In the genomic region with DNA sequence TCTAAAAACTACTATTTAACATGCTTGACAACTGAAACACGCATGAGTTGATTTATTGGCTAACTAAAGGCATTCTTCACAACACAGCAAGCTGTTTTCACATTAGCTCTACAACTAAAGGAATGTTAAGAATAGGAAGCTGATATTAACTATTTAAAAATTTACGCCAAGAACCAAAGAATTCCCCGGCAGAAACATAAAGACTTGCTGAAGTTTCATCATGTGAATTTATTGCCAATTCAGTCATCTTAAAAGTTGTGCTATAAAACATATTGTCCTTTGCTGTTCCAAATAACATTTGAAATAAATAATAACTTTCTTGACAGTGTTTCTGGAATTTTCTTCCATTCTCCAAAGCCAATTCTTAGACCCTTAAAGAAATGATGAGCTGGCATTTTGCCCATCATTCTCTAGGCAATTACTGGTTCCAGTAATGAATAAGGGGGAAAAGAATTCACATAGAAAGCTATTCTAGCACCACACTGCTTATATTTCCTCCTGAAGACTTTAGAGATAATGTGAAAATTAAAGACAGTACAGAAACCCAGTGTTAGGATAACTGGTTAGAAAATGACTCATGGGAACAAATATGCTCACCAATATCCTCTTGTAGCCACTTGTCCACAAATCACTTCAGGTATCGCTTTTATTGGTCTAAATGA, we compare ENCODE assay signal across 17 cellular contexts.
A peak's percentile ranks its signal among the peaks of the same experiment; 100 is the strongest.
DNase-seq lines count a peak whose midpoint lies in the region; FAIRE-seq and TF ChIP-seq lines count a peak whose summit lies in the region.
"Had no signal": no experiment of that assay in that cellular context is flagged by ENCODE, and none has a peak within 500 bp of the region (broad histone marks: within the 10 kb centered on the region; RNA-seq: fewer than 3 reads in every experiment).

No MANE protein-coding gene starts in this region.

- H3K27ac ChIP-seq in smooth muscle cell (ENCODE audit: low read depth) = peak overlapping the region; percentile 47
- H3K27ac ChIP-seq in small intestine (ENCODE audit: low read depth in 1 of 2, low read length in 1 of 2) = no peak overlapping the region
- H3K27ac ChIP-seq: 22Rv1 had no signal

- peaks cover 43% of the 10 kb centered on the region for H3K4me1 ChIP-seq in adipocyte (ENCODE audit: control insufficient read depth, insufficient read depth, low read length)
- peaks cover 11% of the 10 kb centered on the region for H3K4me1 ChIP-seq in smooth muscle cell (ENCODE audit: low read depth)
- peaks cover 0 to 3% of the 10 kb centered on the region in 2 donors for H3K4me1 ChIP-seq in small intestine (ENCODE audit: control insufficient read depth in 2 of 2, insufficient read depth in 1 of 2, low read depth in 1 of 2, low read length in 1 of 2)

- DNase-seq in DMS53 (lab: John Stamatoyannopoulos, UW) (peak; percentile 41), DMS53 treated with DMSO at 0.1 percent for 48 hours (lab: John Stamatoyannopoulos, UW; ENCODE audit: unreplicated experiment) (no peak), adipocyte (ENCODE audit: low read depth) (peak; percentile 36), fibroblast of the aortic adventitia (ENCODE audit: low read depth) (peak; percentile 89), smooth muscle cell (lab: John Stamatoyannopoulos, UW; ENCODE audit: unreplicated experiment) (no peak), NCI-H510A treated with DMSO at 0.1 percent for 48 hours (lab: John Stamatoyannopoulos, UW) (no peak), HT-29 (ENCODE audit: low spot score) (no peak), small intestine (no peak)
- DNase-seq: activated CD4-positive, alpha-beta T cell treated with anti-CD3 and anti-CD28 coated beads, Interleukin-2, amount 50 U/mL, for 48 hours; activated naive CD4-positive, alpha-beta T cell; DMS153; foreskin melanocyte; left cardiac atrium; natural killer cell; spleen; trophoblast cell had no signal

- WGBS in smooth muscle cell (ENCODE audit: low lambda C conversion rate) = 70% methylated on average over 4 of the region's 4 CpGs
- 73 to 89% (median 87%) methylated on average over 4 of the region's 4 CpGs for WGBS in small intestine, 3 donors

- H3K36me3 ChIP-seq in adipocyte (ENCODE audit: control insufficient read depth, insufficient read depth, low read length, severe bottlenecking) = no peaks in the 10 kb centered on the region
- H3K36me3 ChIP-seq in smooth muscle cell (ENCODE audit: low read depth) = no peaks in the 10 kb centered on the region
- H3K36me3 ChIP-seq in small intestine (ENCODE audit: control insufficient read depth in 2 of 2, insufficient read depth in 2 of 2, low read length in 2 of 2) = no peaks in the 10 kb centered on the region
- H3K36me3 ChIP-seq: spleen had no signal

- H3F3A ChIP-seq in smooth muscle cell (ENCODE audit: low read depth) = no peaks in the 10 kb centered on the region

- H3K4me3 ChIP-seq in adipocyte (ENCODE audit: low read length) (peak overlapping the region; percentile 64), fibroblast of the aortic adventitia (ENCODE audit: low read depth, low read length) (no peak overlapping the region), smooth muscle cell (no peak overlapping the region), small intestine (ENCODE audit: low read depth in 1 of 2, low read length in 2 of 2) (no peak overlapping the region)
- H3K4me3 ChIP-seq: spleen had no signal

- FAIRE-seq in small intestine (lab: Jason Lieb, UNC) = no peak

- H3K79me2 ChIP-seq in smooth muscle cell (ENCODE audit: low read depth) = peaks cover 28% of the 10 kb centered on the region

- H3K27me3 ChIP-seq in adipocyte (replicated peaks; ENCODE audit: control insufficient read depth, insufficient read depth, low read length) = no peaks in the 10 kb centered on the region
- H3K27me3 ChIP-seq in smooth muscle cell (ENCODE audit: low read depth) = no peaks in the 10 kb centered on the region
- H3K27me3 ChIP-seq in small intestine (ENCODE audit: control insufficient read depth in 2 of 2, insufficient read depth in 2 of 2, low read length in 2 of 2) = no peaks in the 10 kb centered on the region
- H3K27me3 ChIP-seq: spleen had no signal

- peak overlapping the region; percentile 49 for H3K4me2 ChIP-seq in smooth muscle cell

- no peaks in the 10 kb centered on the region for H3K9me3 ChIP-seq in adipocyte (ENCODE audit: control insufficient read depth, low read length)
- no peaks in the 10 kb centered on the region for H3K9me3 ChIP-seq in smooth muscle cell (replicated peaks; ENCODE audit: low read depth)
- no peaks in the 10 kb centered on the region for H3K9me3 ChIP-seq in small intestine (ENCODE audit: control insufficient read depth, low read depth)
- H3K9me3 ChIP-seq: spleen had no signal

- no peak overlapping the region for H2AFZ ChIP-seq in smooth muscle cell (ENCODE audit: low read depth)

- no peak for TF ChIP-seq CTCF in fibroblast of the aortic adventitia (IDR thresholded peaks at IDR 0.05; ENCODE audit: insufficient read depth, low read length)
- TF ChIP-seq CTCF in smooth muscle cell (IDR thresholded peaks at IDR 0.05; ENCODE audit: borderline replicate concordance, insufficient read depth, poor library complexity, severe bottlenecking) = no peak

- peaks cover 12% of the 10 kb centered on the region for H4K20me1 ChIP-seq in smooth muscle cell (ENCODE audit: low read depth)

- peak overlapping the region; percentile 7 for H3K9ac ChIP-seq in adipocyte (ENCODE audit: low read length)
- H3K9ac ChIP-seq in smooth muscle cell (ENCODE audit: low read depth) = no peak overlapping the region

Comparison
In these comparisons a context has a peak if more than half of its experiments do, and no peak if none do; other contexts are left out.
1. DNase-seq: peak in DMS53 (single experiment), adipocyte (single experiment) and fibroblast of the aortic adventitia (single experiment); none in DMS53 treated with DMSO at 0.1 percent for 48 hours (single experiment), smooth muscle cell (single experiment), NCI-H510A treated with DMSO at 0.1 percent for 48 hours (single experiment), HT-29 (single experiment) and small intestine (single experiment).